11 cellular contexts compared by ENCODE assay signal in genomic region chr21:15894596-15894995, GRCh38.
DNase-seq lines count a peak whose midpoint lies in the region; ATAC-seq and TF ChIP-seq lines count a peak whose summit lies in the region.
"Had no signal": no experiment of that assay in that cellular context is flagged by ENCODE, and none has a peak within 500 bp of the region (broad histone marks: within the 10 kb centered on the region; RNA-seq: fewer than 3 reads in every experiment).

No MANE protein-coding gene starts in this region.

- DNase-seq in NCI-H2107 treated with DMSO at 0.1 percent for 48 hours (lab: John Stamatoyannopoulos, UW; ENCODE audit: unreplicated experiment), result peak; percentile 23
- no peak for DNase-seq in NCI-H2107 (lab: John Stamatoyannopoulos, UW)
- DNase-seq in fibroblast of gingiva (ENCODE audit: low read depth), result peak; percentile 8
- peak; percentile 20 for DNase-seq in stromal cell of bone marrow (ENCODE audit: low read depth)
- no peak for DNase-seq in foreskin melanocyte
- DNase-seq in caudate nucleus (lab: John Stamatoyannopoulos, UW), result no peak
- DNase-seq: CD4-positive, CD25-positive, alpha-beta regulatory T cell; ovary had no signal

- H3K79me2 ChIP-seq in OCI-LY3 (ENCODE audit: low read length), result no peaks in the 10 kb centered on the region

- H3K9ac ChIP-seq in OCI-LY3 (ENCODE audit: low read length), result no peak overlapping the region

- no peaks in the 10 kb centered on the region for H3K9me3 ChIP-seq in OCI-LY3 (ENCODE audit: insufficient read depth, low read length)
- H3K9me3 ChIP-seq: ovary had no signal

- H3K4me1 ChIP-seq in OCI-LY3 (ENCODE audit: low read length), result no peaks in the 10 kb centered on the region

- ATAC-seq in GM19351 (IDR thresholded peaks at IDR 0.05; ENCODE audit: unreplicated experiment), result no peak

- H3K4me2 ChIP-seq in OCI-LY3 (ENCODE audit: low read length), result no peak overlapping the region

- H3K4me3 ChIP-seq in OCI-LY3 (ENCODE audit: low read length), result no peak overlapping the region
- H3K4me3 ChIP-seq: ovary, suprapubic skin had no signal

- H3K27ac ChIP-seq in OCI-LY3 (ENCODE audit: low read length), result no peak overlapping the region
- no peak overlapping the region for H3K27ac ChIP-seq in caudate nucleus (ENCODE audit: low read depth, low read length)
- H3K27ac ChIP-seq: ovary, suprapubic skin had no signal

- H3K36me3 ChIP-seq in OCI-LY3 (replicated peaks; ENCODE audit: low read depth, low read length), result no peaks in the 10 kb centered on the region
- H3K36me3 ChIP-seq: ovary, suprapubic skin had no signal

- peak; percentile 33 for TF ChIP-seq CTCF in OCI-LY3 (IDR thresholded peaks at IDR 0.05; ENCODE audit: low read depth, low read length)

- H3K27me3 ChIP-seq in OCI-LY3 (ENCODE audit: low read depth, low read length), result no peaks in the 10 kb centered on the region
- H3K27me3 ChIP-seq: ovary, suprapubic skin had no signal

- no peak overlapping the region for H2AFZ ChIP-seq in OCI-LY3 (ENCODE audit: low read depth, low read length)

- H4K20me1 ChIP-seq in OCI-LY3 (ENCODE audit: insufficient read depth, low read length), result no peaks in the 10 kb centered on the region

Comparison
In these comparisons a context has a peak if more than half of its experiments do, and no peak if none do; other contexts are left out.
1. DNase-seq: peak in NCI-H2107 treated with DMSO at 0.1 percent for 48 hours (single experiment), fibroblast of gingiva (single experiment) and stromal cell of bone marrow (single experiment); none in NCI-H2107 (single experiment), foreskin melanocyte (single experiment) and caudate nucleus (0 of 61).